13 cellular contexts compared by ENCODE assay signal in genomic region chr11:10233581-10233980, GRCh38.
DNase-seq lines count a peak whose midpoint lies in the region; ATAC-seq, FAIRE-seq and TF ChIP-seq lines count a peak whose summit lies in the region.
"Had no signal": no experiment of that assay in that cellular context is flagged by ENCODE, and none has a peak within 500 bp of the region (broad histone marks: within the 10 kb centered on the region; RNA-seq: fewer than 3 reads in every experiment).

No MANE protein-coding gene starts in this region.

- intact Hi-C loops in psoas muscle (cut with DNase I), result no loop called here

- H3K9me3 ChIP-seq in psoas muscle (no peaks in the 10 kb centered on the region), Peyer's patch (no peaks in the 10 kb centered on the region)
- H3K9me3 ChIP-seq: gastrocnemius medialis had no signal

- H3K36me3 ChIP-seq in bronchial epithelial cell (ENCODE audit: control insufficient read depth, insufficient read depth, low read length) (no peaks in the 10 kb centered on the region), psoas muscle (ENCODE audit: insufficient read depth in 1 of 2, low read depth in 1 of 2) (no peaks in the 10 kb centered on the region), Peyer's patch (no peaks in the 10 kb centered on the region)
- H3K36me3 ChIP-seq: gastrocnemius medialis had no signal

- TF ChIP-seq CTCF in bronchial epithelial cell (IDR thresholded peaks at IDR 0.05; ENCODE audit: insufficient read depth, low read length, severe bottlenecking), result no peak
- no peak for TF ChIP-seq CTCF in psoas muscle (IDR thresholded peaks at IDR 0.05)
- no peak for TF ChIP-seq CTCF in Peyer's patch (IDR thresholded peaks at IDR 0.05)

- H3K27me3 ChIP-seq in bronchial epithelial cell (ENCODE audit: control insufficient read depth, insufficient read depth, low read length) (no peaks in the 10 kb centered on the region), psoas muscle (ENCODE audit: insufficient read depth in 3 of 3, low read length in 2 of 3) (no peaks in the 10 kb centered on the region), Peyer's patch (no peaks in the 10 kb centered on the region)
- H3K27me3 ChIP-seq: gastrocnemius medialis had no signal

- no peak for FAIRE-seq in bronchial epithelial cell (lab: Jason Lieb, UNC)

- 86 to 100% (median 93%) methylated on average over 2 of the region's 2 CpGs for WGBS in psoas muscle, 3 donors

- no peak for TF ChIP-seq POLR2A in Peyer's patch (IDR thresholded peaks at IDR 0.05)

- H3K4me3 ChIP-seq in bronchial epithelial cell (ENCODE audit: low read depth, low read length) (no peak overlapping the region), psoas muscle (no peak overlapping the region), Peyer's patch (no peak overlapping the region)
- H3K4me3 ChIP-seq: gastrocnemius medialis had no signal

- H3K4me1 ChIP-seq in psoas muscle (no peaks in the 10 kb centered on the region), Peyer's patch (no peaks in the 10 kb centered on the region)

- H3K27ac ChIP-seq in psoas muscle (no peak overlapping the region), Peyer's patch (no peak overlapping the region)
- H3K27ac ChIP-seq: gastrocnemius medialis had no signal

- ATAC-seq in left lobe of liver, result no peak
- no peak for ATAC-seq in psoas muscle
- ATAC-seq in GM21619 (IDR thresholded peaks at IDR 0.05; ENCODE audit: unreplicated experiment), result no peak
- ATAC-seq: activated CD4-positive, CD25-positive, alpha-beta regulatory T cell treated with anti-CD3 and anti-CD28 coated beads, Interleukin-2, amount 50 U/mL, for 24 hours; gastrocnemius medialis; left colon had no signal

- DNase-seq in AG20443 (ENCODE audit: low spot score) (peak; percentile 53), M059J (ENCODE audit: low read depth) (peak; percentile 93), bronchial epithelial cell (ENCODE audit: low read depth) (peak; percentile 81), kidney tubule cell (ENCODE audit: low spot score) (peak; percentile 78), left lobe of liver (ENCODE audit: low spot score) (no peak), psoas muscle (no peak), Peyer's patch (no peak)
- DNase-seq: gastrocnemius medialis, left colon, NCI-H1417, NCI-H524 treated with DMSO at 0.1 percent for 48 hours had no signal

Comparison
In these comparisons a context has a peak if more than half of its experiments do, and no peak if none do; other contexts are left out.
1. DNase-seq: peak in AG20443 (single experiment), M059J (single experiment), bronchial epithelial cell (single experiment) and kidney tubule cell (single experiment); none in left lobe of liver (single experiment), psoas muscle (0 of 2) and Peyer's patch (0 of 3).